Comparison of ENCODE assay signal across 8 cellular contexts in genomic region chrX:21993265-21993664, GRCh38. TPM values are rescaled to one million over a fixed set of nuclear protein-coding genes. Genes with fewer than 3 reads are reported as not detected.
DNase-seq lines count a peak whose midpoint lies in the region; ATAC-seq and TF ChIP-seq lines count a peak whose summit lies in the region.

No MANE protein-coding gene starts in this region.

- H3K36me3 ChIP-seq in OCI-LY7 (ENCODE audit: insufficient read depth, low read length), result peaks cover 23% of the 10 kb centered on the region

- no peaks in the 10 kb centered on the region for H3K79me2 ChIP-seq in OCI-LY7 (ENCODE audit: insufficient read depth, low read depth, low read length)

- intact Hi-C loops in left colon (cut with DNase I, micrococcal nuclease) (no loop called here), OCI-LY7 (cut with micrococcal nuclease; ENCODE audit: unreplicated experiment) (no loop called here)

- no peaks in the 10 kb centered on the region for H4K20me1 ChIP-seq in OCI-LY7 (ENCODE audit: insufficient read depth, low read length)

- no peak for TF ChIP-seq CTCF in OCI-LY7 (conservative IDR thresholded peaks at IDR 0.05; ENCODE audit: low read length)

- POLR2A ChIA-PET in OCI-LY7 (lab: Charles Lee), result no interaction called here

- CTCF ChIA-PET in OCI-LY7 (lab: Charles Lee; ENCODE audit: unreplicated experiment), result no interaction called here

- no peaks in the 10 kb centered on the region for H3K9me2 ChIP-seq in OCI-LY7 (ENCODE audit: insufficient read depth, low read length)

- no peaks in the 10 kb centered on the region for H3K4me1 ChIP-seq in OCI-LY7 (ENCODE audit: insufficient read depth, low read length, poor library complexity, severe bottlenecking)

- H3K9me3 ChIP-seq in OCI-LY7 (ENCODE audit: low read length), result no peaks in the 10 kb centered on the region

- H3K27ac ChIP-seq in OCI-LY7 (ENCODE audit: low read depth, low read length, poor library complexity, severe bottlenecking), result no peak overlapping the region

- peak; percentile 90 for DNase-seq in MV-4-11 (lab: John Stamatoyannopoulos, UW)
- peak; percentile 8 for DNase-seq in midbrain (lab: John Stamatoyannopoulos, UW)
- DNase-seq in left colon, result no peak
- DNase-seq in activated effector memory CD4-positive, alpha-beta T cell treated with Interleukin-2 at 50 U/mL for 16 hours, result no peak
- DNase-seq in OCI-LY7 (ENCODE audit: low spot score), result no peak
- DNase-seq in NCI-H524 treated with DMSO at 0.1 percent for 48 hours (lab: John Stamatoyannopoulos, UW), result no peak

- ATAC-seq in GM18870 (IDR thresholded peaks at IDR 0.05; ENCODE audit: unreplicated experiment) (peak; percentile 87), HG02623 (IDR thresholded peaks at IDR 0.05; ENCODE audit: unreplicated experiment) (peak; percentile 89), left colon (no peak)

- H2AFZ ChIP-seq in OCI-LY7 (ENCODE audit: low read length), result no peak overlapping the region

- no TSS peak for BruUV-seq in OCI-LY7 (replicated peaks; lab: Mats Ljungman, UMichigan)

- H3K4me3 ChIP-seq in OCI-LY7 (ENCODE audit: low read depth, low read length, poor library complexity, severe bottlenecking), result no peak overlapping the region

- H3K4me2 ChIP-seq in OCI-LY7 (ENCODE audit: low read length), result no peak overlapping the region

RNA-seq across cellular contexts. Expression of gene PHEX, which starts 38.9 kb away (rescaled TPM):
- total RNA-seq in left colon (under 1 TPM; 0.06 to 0.95 TPM), OCI-LY7 (2022) (not detected in 2 replicates)
- total RNA-seq in OCI-LY7 (2014; rRNA removed; shearing (Covaris generic)), result 0.09 TPM in 1 of 2 replicates, not detected in the other

RNA-seq across cellular contexts. Expression of gene SMS, which starts 52.8 kb away (rescaled TPM):
- total RNA-seq in left colon (10 to 100 TPM; 55.4 to 56.3 TPM), OCI-LY7 (2022) (86.3 and 88.3 TPM in 2 replicates)
- total RNA-seq in OCI-LY7 (2014; rRNA removed; shearing (Covaris generic)), result 59.6 and 64.9 TPM in 2 replicates

Comparison
In these comparisons a context has a peak if more than half of its experiments do, and no peak if none do; other contexts are left out.
1. DNase-seq: peak in MV-4-11 (single experiment) and midbrain (single experiment); none in left colon (0 of 2), activated effector memory CD4-positive, alpha-beta T cell treated with Interleukin-2 at 50 U/mL for 16 hours (single experiment), OCI-LY7 (single experiment) and NCI-H524 treated with DMSO at 0.1 percent for 48 hours (single experiment).